15 cellular contexts compared by ENCODE assay signal in genomic region chr16:57608462-57609113, GRCh38. TPM values are rescaled to one million over a fixed set of nuclear protein-coding genes. Genes with fewer than 3 reads are reported as not detected.
A peak's percentile ranks its signal among the peaks of the same experiment; 100 is the strongest.
DNase-seq lines count a peak whose midpoint lies in the region; ATAC-seq and TF ChIP-seq lines count a peak whose summit lies in the region.
"Had no signal": no experiment of that assay in that cellular context is flagged by ENCODE, and none has a peak within 500 bp of the region (broad histone marks: within the 10 kb centered on the region; RNA-seq: fewer than 3 reads in every experiment).

No MANE protein-coding gene starts in this region.

- intact Hi-C loops in activated CD4-positive, alpha-beta memory T cell treated with anti-CD3 and anti-CD28 coated beads for 36 hours (cut with micrococcal nuclease): loop anchor here (1.0 kb wide), 4 partner anchors 17 to 41 kb away; partner anchors contain the start of gene ADGRG1

- POLR2A ChIA-PET in activated CD4-positive, alpha-beta memory T cell treated with anti-CD3 and anti-CD28 coated beads for 36 hours (lab: Charles Lee): interaction anchor here (2.3 kb wide), 2 partner anchors 17 to 71 kb away, joined by 12 to 17 read pairs; no protein-coding TSS in a partner anchor

- H3K4me3 Mint-ChIP-seq in activated CD4-positive, alpha-beta memory T cell treated with anti-CD3 and anti-CD28 coated beads for 36 hours: no peak overlapping the region
- H3K4me3 Mint-ChIP-seq in effector memory CD8-positive, alpha-beta T cell: peak overlapping the region in 1 of 2 donors; percentile 79
- no peak overlapping the region for H3K4me3 Mint-ChIP-seq in HFFc6

- no peaks in the 10 kb centered on the region for H3K27me3 Mint-ChIP-seq in activated CD4-positive, alpha-beta memory T cell treated with anti-CD3 and anti-CD28 coated beads for 36 hours
- H3K27me3 Mint-ChIP-seq in effector memory CD8-positive, alpha-beta T cell: no peaks in the 10 kb centered on the region
- peaks cover 42% of the 10 kb centered on the region for H3K27me3 Mint-ChIP-seq in HFFc6 (ENCODE audit: insufficient read depth)

- peak; percentile 54 for DNase-seq in activated effector memory CD4-positive, alpha-beta T cell treated with anti-CD3 and anti-CD28 coated beads, Interleukin-2, amount 50 U/mL, for 16 hours
- DNase-seq in activated effector memory CD4-positive, alpha-beta T cell treated with Interleukin-2 at 50 U/mL for 16 hours: no peak
- DNase-seq in activated CD4-positive, alpha-beta memory T cell treated with anti-CD3 and anti-CD28 coated beads for 36 hours: peak; percentile 7
- no peak for DNase-seq in effector memory CD8-positive, alpha-beta T cell
- peak; percentile 23 for DNase-seq in stimulated activated CD8-positive, alpha-beta memory T cell treated with anti-CD3 and anti-CD28 coated beads, Interleukin-4, amount 100 ng/mL, for 48 hours
- no peak for DNase-seq in NCI-H774 (lab: John Stamatoyannopoulos, UW)
- DNase-seq in HFFc6: no peak
- DNase-seq: activated CD4-positive, CD25-positive, alpha-beta regulatory T cell treated with anti-CD3 and anti-CD28 coated beads, Interleukin-2, amount 50 U/mL, for 72 hours; KG1; left cardiac atrium; NCI-H1417; Right ventricle myocardium superior had no signal

- H3K36me3 Mint-ChIP-seq in activated CD4-positive, alpha-beta memory T cell treated with anti-CD3 and anti-CD28 coated beads for 36 hours: no peaks in the 10 kb centered on the region
- H3K36me3 Mint-ChIP-seq in effector memory CD8-positive, alpha-beta T cell (ENCODE audit: insufficient read depth): peaks cover 15% of the 10 kb centered on the region
- H3K36me3 Mint-ChIP-seq in HFFc6 (ENCODE audit: low read depth): no peaks in the 10 kb centered on the region

- no peak for ATAC-seq in effector memory CD8-positive, alpha-beta T cell (replicated peaks)
- no peak for ATAC-seq in GM18867 (IDR thresholded peaks at IDR 0.05; ENCODE audit: unreplicated experiment)

- no peaks in the 10 kb centered on the region for H3K9me3 Mint-ChIP-seq in activated CD4-positive, alpha-beta memory T cell treated with anti-CD3 and anti-CD28 coated beads for 36 hours
- H3K9me3 Mint-ChIP-seq in effector memory CD8-positive, alpha-beta T cell: peaks cover 0 to 2% of the 10 kb centered on the region in 2 donors
- no peaks in the 10 kb centered on the region for H3K9me3 Mint-ChIP-seq in HFFc6

- CTCF ChIA-PET in activated CD4-positive, alpha-beta memory T cell treated with anti-CD3 and anti-CD28 coated beads for 36 hours (lab: Charles Lee): interaction anchor here (0.6 to 6.3 kb wide), 13 partner anchors 7 to 569 kb away, joined by 3 to 90 read pairs (median 8); partner anchors contain the start of gene ADGRG1

- H3K27ac Mint-ChIP-seq in activated CD4-positive, alpha-beta memory T cell treated with anti-CD3 and anti-CD28 coated beads for 36 hours: no peak overlapping the region
- peak overlapping the region; percentile 35 to 98 for H3K27ac Mint-ChIP-seq in effector memory CD8-positive, alpha-beta T cell
- H3K27ac Mint-ChIP-seq in HFFc6: no peak overlapping the region

- no peak for TF ChIP-seq CTCF in HFFc6 (IDR thresholded peaks at IDR 0.05)

- peaks cover 43% of the 10 kb centered on the region for H3K4me1 Mint-ChIP-seq in activated CD4-positive, alpha-beta memory T cell treated with anti-CD3 and anti-CD28 coated beads for 36 hours (ENCODE audit: low read depth)
- peaks cover 40 to 57% of the 10 kb centered on the region in 2 donors for H3K4me1 Mint-ChIP-seq in effector memory CD8-positive, alpha-beta T cell (ENCODE audit: low read depth in 2 of 2)
- peaks cover 25% of the 10 kb centered on the region for H3K4me1 Mint-ChIP-seq in HFFc6 (ENCODE audit: low read depth)

RNA-seq across cellular contexts. Expression of gene ADGRG1, which starts 19.8 kb away (rescaled TPM):
- 1 to 10 TPM; 4.7 to 6.0 TPM for total RNA-seq in activated CD4-positive, alpha-beta memory T cell treated with anti-CD3 and anti-CD28 coated beads for 36 hours
- 1 to 10 TPM in 1 of 6 experiments, under 1 TPM in 5; 0.18 to 1.4 (median 0.50) TPM for total RNA-seq in HFFc6 (2021; fragmentation: NEBNext Ultra II Directional; extraction: Animal tissue kit (Norgen Biotek cat#: 25700))

RNA-seq across cellular contexts. Expression of gene ADGRG3, which starts 59.5 kb away (rescaled TPM):
- not detected for total RNA-seq in activated CD4-positive, alpha-beta memory T cell treated with anti-CD3 and anti-CD28 coated beads for 36 hours
- total RNA-seq in HFFc6 (2021; fragmentation: NEBNext Ultra II Directional; extraction: Animal tissue kit (Norgen Biotek cat#: 25700)): not detected
- total RNA-seq: myocyte; T-helper 1 cell treated with Interleukin-12 subunit alpha and Interleukin-12 subunit beta and Interleukin-4 antibody, amounts not matched to agents 30 ng/mL and 1 ng/mL, for 36 hours had no signal

Comparison
In these comparisons a context has a peak if more than half of its experiments do, and no peak if none do; other contexts are left out.
1. DNase-seq: peak in activated effector memory CD4-positive, alpha-beta T cell treated with anti-CD3 and anti-CD28 coated beads, Interleukin-2, amount 50 U/mL, for 16 hours (single experiment), activated CD4-positive, alpha-beta memory T cell treated with anti-CD3 and anti-CD28 coated beads for 36 hours (single experiment) and stimulated activated CD8-positive, alpha-beta memory T cell treated with anti-CD3 and anti-CD28 coated beads, Interleukin-4, amount 100 ng/mL, for 48 hours (single experiment); none in activated effector memory CD4-positive, alpha-beta T cell treated with Interleukin-2 at 50 U/mL for 16 hours (single experiment), effector memory CD8-positive, alpha-beta T cell (0 of 3), NCI-H774 (single experiment) and HFFc6 (single experiment).
2. H3K27ac Mint-ChIP-seq: peak in effector memory CD8-positive, alpha-beta T cell (2 of 2); none in activated CD4-positive, alpha-beta memory T cell treated with anti-CD3 and anti-CD28 coated beads for 36 hours (single experiment) and HFFc6 (single experiment).